23 cellular contexts compared by ENCODE assay signal in genomic region chr2:123303735-123304134, GRCh38.
DNase-seq lines count a peak whose midpoint lies in the region; ATAC-seq and TF ChIP-seq lines count a peak whose summit lies in the region.
"Had no signal": no experiment of that assay in that cellular context is flagged by ENCODE, and none has a peak within 500 bp of the region (broad histone marks: within the 10 kb centered on the region; RNA-seq: fewer than 3 reads in every experiment).

No MANE protein-coding gene starts in this region.

- H3K4me1 Mint-ChIP-seq in GM23338: no peaks in the 10 kb centered on the region
- H3K4me1 Mint-ChIP-seq: T-cell had no signal

- TF ChIP-seq CTCF in A673 (conservative IDR thresholded peaks at IDR 0.05; ENCODE audit: low read depth, low read length): no peak
- TF ChIP-seq CTCF in GM23338 (conservative IDR thresholded peaks at IDR 0.05; ENCODE audit: low read depth in 2 of 2): no peak
- TF ChIP-seq CTCF in testis (IDR thresholded peaks at IDR 0.05): no peak
- TF ChIP-seq CTCF in tibial artery (IDR thresholded peaks at IDR 0.05): no peak

- H3K18ac ChIP-seq in mesendoderm (ENCODE audit: low read length): no peak overlapping the region

- no peaks in the 10 kb centered on the region for H3F3A ChIP-seq in GM23338 (replicated peaks; ENCODE audit: low read depth)

- H3K4me3 ChIP-seq in A673 (ENCODE audit: low read depth, low read length, poor library complexity, severe bottlenecking) (no peak overlapping the region), GM23338 (no peak overlapping the region), SK-N-MC (no peak overlapping the region), mesendoderm (ENCODE audit: low read length) (no peak overlapping the region), MG63 (no peak overlapping the region), testis (no peak overlapping the region), tibial artery (no peak overlapping the region)
- H3K4me3 ChIP-seq: A549, PC-9, SJCRH30 had no signal

- H4K20me1 ChIP-seq in GM23338 (replicated peaks; ENCODE audit: insufficient read depth): no peaks in the 10 kb centered on the region

- H3K79me2 ChIP-seq in GM23338 (replicated peaks; ENCODE audit: insufficient read depth) (no peaks in the 10 kb centered on the region), mesendoderm (ENCODE audit: control insufficient read depth, insufficient read depth, low read length) (no peaks in the 10 kb centered on the region)

- H4K8ac ChIP-seq in mesendoderm (ENCODE audit: low read depth, low read length): no peak overlapping the region

- BruUV-seq in A673 (replicated peaks; lab: Mats Ljungman, UMichigan): no TSS peak

- H3K27ac ChIP-seq in A673 (ENCODE audit: low read depth, low read length, poor library complexity, severe bottlenecking) (no peak overlapping the region), GM23338 (ENCODE audit: low read depth) (no peak overlapping the region), SK-N-MC (no peak overlapping the region), mesendoderm (ENCODE audit: low read depth, low read length) (no peak overlapping the region), testis (no peak overlapping the region), tibial artery (no peak overlapping the region)
- H3K27ac ChIP-seq: A549, HL-60, PC-9, SJCRH30 had no signal

- no peak overlapping the region for H3K9ac ChIP-seq in SK-N-MC (ENCODE audit: insufficient read length)
- H3K9ac ChIP-seq in mesendoderm (ENCODE audit: low read length): no peak overlapping the region

- no peak overlapping the region for H2AFZ ChIP-seq in GM23338
- H2AFZ ChIP-seq: PC-9 had no signal

- H2AK5ac ChIP-seq in mesendoderm (ENCODE audit: low read length): no peak overlapping the region

- no peak overlapping the region for H3K56ac ChIP-seq in mesendoderm (ENCODE audit: low read length)

- H4K5ac ChIP-seq in mesendoderm (ENCODE audit: low read length): no peak overlapping the region

- H3K79me1 ChIP-seq in mesendoderm (ENCODE audit: low read length): no peaks in the 10 kb centered on the region

- H3K27me3 Mint-ChIP-seq in GM23338 (ENCODE audit: insufficient read depth, low read depth, poor library complexity): no peaks in the 10 kb centered on the region
- H3K27me3 Mint-ChIP-seq: T-cell had no signal

- no peaks in the 10 kb centered on the region for H3K9me2 ChIP-seq in GM23338 (ENCODE audit: insufficient read depth)

- H3K9me3 ChIP-seq in A673 (ENCODE audit: low read depth, low read length, poor library complexity, severe bottlenecking) (no peaks in the 10 kb centered on the region), SK-N-MC (ENCODE audit: low read depth, low read length) (peaks cover 2% of the 10 kb centered on the region; the same call in 1 of the 2 replicates), MG63 (peaks cover 2% of the 10 kb centered on the region), testis (no peaks in the 10 kb centered on the region), tibial artery (peaks cover 0 to 3% (median 0%) of the 10 kb centered on the region in 3 donors)
- H3K9me3 ChIP-seq: SJCRH30 had no signal

- CTCF ChIA-PET in A673 (lab: Charles Lee): no interaction called here

- POLR2A ChIA-PET in A673 (lab: Charles Lee; ENCODE audit: low non-redundant PET): no interaction called here

- H3K4me1 ChIP-seq in A673 (ENCODE audit: insufficient read depth, low read length, poor library complexity, severe bottlenecking) (no peaks in the 10 kb centered on the region), GM23338 (ENCODE audit: insufficient read depth) (no peaks in the 10 kb centered on the region), mesendoderm (ENCODE audit: control insufficient read depth, low read depth, low read length) (no peaks in the 10 kb centered on the region), testis (no peaks in the 10 kb centered on the region), tibial artery (no peaks in the 10 kb centered on the region)
- H3K4me1 ChIP-seq: A549, Caco-2, SJCRH30 had no signal

- ATAC-seq in GM23338: no peak
- ATAC-seq: A549; CD8-positive, alpha-beta T cell; Right ventricle myocardium inferior; T-cell had no signal

- H3K4me3 Mint-ChIP-seq in GM23338: no peak overlapping the region
- H3K4me3 Mint-ChIP-seq: CD8-positive, alpha-beta T cell; T-cell had no signal

- no peak overlapping the region for H2BK5ac ChIP-seq in mesendoderm (ENCODE audit: low read length)

- H3K4ac ChIP-seq in mesendoderm (ENCODE audit: low read depth, low read length): no peak overlapping the region

- H2BK15ac ChIP-seq in mesendoderm (replicated peaks; ENCODE audit: low read depth): no peak overlapping the region

- H3K23ac ChIP-seq in mesendoderm (ENCODE audit: low read length): no peak overlapping the region

- no peaks in the 10 kb centered on the region; the same call in 2 of the 3 replicates for H3K36me3 Mint-ChIP-seq in GM23338 (ENCODE audit: low read depth)
- H3K36me3 Mint-ChIP-seq: CD8-positive, alpha-beta T cell; T-cell had no signal

- H2BK120ac ChIP-seq in mesendoderm (ENCODE audit: low read depth, low read length): no peak overlapping the region

- DNase-seq in A673 (ENCODE audit: low spot score) (peak; percentile 79), GM23338 (ENCODE audit: low spot score) (peak; percentile 15), SK-N-MC (ENCODE audit: low read depth, low spot score) (peak; percentile 24), mesendoderm (peak; percentile 31), MG63 (no peak), testis (no peak), tibial artery (no peak)
- DNase-seq: C1 segment of cervical spinal cord; Caco-2; CD8-positive, alpha-beta T cell; DMS79 treated with DMSO at 0.1 percent for 48 hours; HCEC 1CT; KBM-7; NCI-H1105 treated with DMSO at 0.1 percent for 48 hours; NCI-H2029 treated with DMSO at 0.1 percent for 48 hours; NCI-H446 treated with DMSO at 0.1 percent for 48 hours; NCI-H69; PC-9; SJCRH30; T-cell had no signal

- H3K27ac Mint-ChIP-seq in GM23338: no peak overlapping the region
- H3K27ac Mint-ChIP-seq: CD8-positive, alpha-beta T cell; T-cell had no signal

- H3K36me3 ChIP-seq in A673 (ENCODE audit: insufficient read depth, low read length, poor library complexity, severe bottlenecking) (no peaks in the 10 kb centered on the region), GM23338 (ENCODE audit: insufficient read depth) (no peaks in the 10 kb centered on the region), SK-N-MC (ENCODE audit: insufficient read depth, low read length) (no peaks in the 10 kb centered on the region), mesendoderm (ENCODE audit: control insufficient read depth, insufficient read depth, low read length) (no peaks in the 10 kb centered on the region), MG63 (no peaks in the 10 kb centered on the region), testis (ENCODE audit: low read depth, missing control alignments) (no peaks in the 10 kb centered on the region), tibial artery (no peaks in the 10 kb centered on the region)
- H3K36me3 ChIP-seq: SJCRH30 had no signal

- H3K4me2 ChIP-seq in GM23338 (no peak overlapping the region), mesendoderm (ENCODE audit: low read length) (no peak overlapping the region)
- H3K4me2 ChIP-seq: A549, PC-9 had no signal

- no CpG with 5 or more reads among the region's 1 CpG for WGBS in mesendoderm (ENCODE audit: extremely low coverage, insufficient coverage, low lambda C conversion rate)
- 81 to 86% methylated on average over 1 of the region's 1 CpG for WGBS in testis, 2 donors

- H3K27me3 ChIP-seq in A673 (replicated peaks; ENCODE audit: insufficient read depth, low read depth, low read length, poor library complexity) (no peaks in the 10 kb centered on the region), GM23338 (ENCODE audit: insufficient read depth) (no peaks in the 10 kb centered on the region), mesendoderm (ENCODE audit: insufficient read depth, low read length, poor library complexity) (no peaks in the 10 kb centered on the region), MG63 (no peaks in the 10 kb centered on the region), testis (no peaks in the 10 kb centered on the region), tibial artery (no peaks in the 10 kb centered on the region)
- H3K27me3 ChIP-seq: SJCRH30 had no signal

- peaks cover 12% of the 10 kb centered on the region; the same call in 2 of the 3 replicates for H3K9me3 Mint-ChIP-seq in GM23338

- no peak for TF ChIP-seq POLR2A in testis (IDR thresholded peaks at IDR 0.05)

- intact Hi-C loops in A673 (cut with micrococcal nuclease; ENCODE audit: unreplicated experiment): no loop called here
- intact Hi-C loops in testis (cut with DNase I; ENCODE audit: low total_unique reads): no loop called here
- intact Hi-C loops in tibial artery (cut with DNase I; ENCODE audit: low total_unique reads): no loop called here

Comparison
In these comparisons a context has a peak if more than half of its experiments do, and no peak if none do; other contexts are left out.
1. DNase-seq: peak in A673 (single experiment), GM23338 (single experiment), SK-N-MC (single experiment) and mesendoderm (single experiment); none in MG63 (single experiment), testis (single experiment) and tibial artery (0 of 2).